In genomic region chr11:102451041-102451692, GRCh38 we compare ENCODE assay signal across 8 cellular contexts. TPM values are rescaled to one million over a fixed set of nuclear protein-coding genes. Genes with fewer than 3 reads are reported as not detected.
DNase-seq lines count a peak whose midpoint lies in the region; ATAC-seq and TF ChIP-seq lines count a peak whose summit lies in the region.

No MANE protein-coding gene starts in this region.

- TF ChIP-seq POLR2A in NB4 (IDR thresholded peaks at IDR 0.05; ENCODE audit: extremely low read depth, insufficient read length) = no peak

- DNase-seq in BJ (ENCODE audit: low read depth) (no peak), NB4 (ENCODE audit: low read depth) (no peak), dorsolateral prefrontal cortex (no peak), natural killer cell (no peak), NOMO-1 treated with dmso at 0.1 percent for 144 hours (lab: John Stamatoyannopoulos, UW; ENCODE audit: unreplicated experiment) (no peak), NCI-H1436 treated with DMSO at 0.1 percent for 48 hours (lab: John Stamatoyannopoulos, UW) (no peak)

- H3K4me3 Mint-ChIP-seq in natural killer cell = peak overlapping the region; percentile 96

- H3K9me3 Mint-ChIP-seq in natural killer cell = no peaks in the 10 kb centered on the region

- intact Hi-C loops in dorsolateral prefrontal cortex (cut with DNase I) = loop anchor here (5.0 kb wide), 2 partner anchors 59 to 104 kb away; partner anchors contain the start of gene BIRC2 (in 1 of the 2)
- intact Hi-C loops in natural killer cell (cut with micrococcal nuclease) = loop anchor here (1.0 to 5.0 kb wide), 2 partner anchors 59 to 134 kb away; partner anchors contain the start of gene BIRC3

- no peak for TF ChIP-seq CTCF in BJ (IDR thresholded peaks at IDR 0.05; ENCODE audit: insufficient read depth, low read depth, low read length)
- TF ChIP-seq CTCF in NB4 (IDR thresholded peaks at IDR 0.05; ENCODE audit: low read depth, low read length) = no peak
- no peak for TF ChIP-seq CTCF in dorsolateral prefrontal cortex (IDR thresholded peaks at IDR 0.05 in 54 of 56, conservative IDR thresholded peaks at IDR 0.05 in 2 of 56; ENCODE audit: low read depth in 1 of 56, partially characterized antibody in 56 of 56)
- TF ChIP-seq CTCF in natural killer cell (IDR thresholded peaks at IDR 0.05) = no peak

- POLR2A ChIA-PET in BJ (lab: Charles Lee) = no interaction called here

- H3K4me3 ChIP-seq in BJ (ENCODE audit: low read depth, low read length) (peak overlapping the region; percentile 92), NB4 (ENCODE audit: low read depth, low read length) (peak overlapping the region; percentile 79), dorsolateral prefrontal cortex (peak overlapping the region; percentile 66 to 97 (median 82))

- peak overlapping the region; percentile 87 to 93 for H3K27ac Mint-ChIP-seq in natural killer cell

- no peaks in the 10 kb centered on the region for H3K36me3 Mint-ChIP-seq in natural killer cell

- H3K27me3 ChIP-seq in BJ (ENCODE audit: control insufficient read depth, insufficient read depth, low read length) = no peaks in the 10 kb centered on the region
- H3K27me3 ChIP-seq in dorsolateral prefrontal cortex = peaks cover 0 to 6% (median 0%) of the 10 kb centered on the region in 45 donors

- H3K27ac ChIP-seq in dorsolateral prefrontal cortex = peak overlapping the region; percentile 45 to 99 (median 92)

- CTCF ChIA-PET in BJ (lab: Yijun Ruan, JAX) = interaction anchor here (1.3 to 1.8 kb wide), 2 partner anchors 61 to 110 kb away, joined by 4 to 9 read pairs; no protein-coding TSS in a partner anchor

- peaks cover 6 to 7% of the 10 kb centered on the region in 2 donors for H3K27me3 Mint-ChIP-seq in natural killer cell (ENCODE audit: low read depth in 2 of 2)

- H3K4me1 Mint-ChIP-seq in natural killer cell = peaks cover 61 to 77% of the 10 kb centered on the region in 2 donors

- H3K36me3 ChIP-seq in BJ (ENCODE audit: control insufficient read depth, insufficient read depth, low read length) = no peaks in the 10 kb centered on the region

- ATAC-seq in natural killer cell (no peak), HG02759 (IDR thresholded peaks at IDR 0.05; ENCODE audit: unreplicated experiment) (no peak), HG03439 (IDR thresholded peaks at IDR 0.05; ENCODE audit: unreplicated experiment) (no peak)

RNA-seq across cellular contexts. Expression of gene TMEM123, which starts 1.4 kb away (rescaled TPM):
- 200 and 330 TPM in 2 replicates for polyA plus RNA-seq in BJ (2011; rRNA removed)
- 69.1 and 70.9 TPM in 2 replicates for polyA minus RNA-seq in BJ (2011; rRNA and poly(A)+ RNA removed)
- total RNA-seq in dorsolateral prefrontal cortex (100 to 1,000 TPM in 9 of 120 experiments, 10 to 100 TPM in 111; 31.8 to 163 (median 68.8) TPM), natural killer cell (100 to 1,000 TPM; 100 to 126 (median 118) TPM)
